ENCODE assay signal across 24 cellular contexts in the genomic region with DNA sequence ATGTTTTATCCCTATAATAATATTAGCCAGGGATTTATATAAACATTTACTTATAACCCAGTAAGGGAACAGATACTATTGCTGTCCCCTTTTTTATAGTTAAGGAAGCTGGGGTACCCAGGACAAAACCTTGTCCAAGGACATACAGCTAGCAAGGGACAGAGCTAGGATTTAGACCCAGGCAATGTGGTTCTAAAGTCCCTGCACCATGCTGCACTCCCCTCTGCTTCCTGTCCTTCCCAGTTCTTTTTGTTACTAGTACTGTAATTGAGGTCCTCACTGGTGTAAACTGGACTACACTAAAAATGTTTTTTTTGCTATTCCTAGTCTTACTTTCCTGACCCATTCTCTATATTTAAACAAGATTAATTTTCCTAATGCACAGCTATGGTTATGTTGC. TPM values are rescaled to one million over a fixed set of nuclear protein-coding genes. Genes with fewer than 3 reads are reported as not detected.
DNase-seq lines count a peak whose midpoint lies in the region; ATAC-seq and TF ChIP-seq lines count a peak whose summit lies in the region.
"Had no signal": no experiment of that assay in that cellular context is flagged by ENCODE, and none has a peak within 500 bp of the region (broad histone marks: within the 10 kb centered on the region; RNA-seq: fewer than 3 reads in every experiment).

No MANE protein-coding gene starts in this region.

- POLR2A ChIA-PET in SK-N-SH (lab: Yijun Ruan, JAX), result no interaction called here

- intact Hi-C loops in head of caudate nucleus (cut with DNase I), result no loop called here

- peaks cover 3% of the 10 kb centered on the region for H3K9me3 Mint-ChIP-seq in chondrocyte (ENCODE audit: low read depth)
- peaks cover 5% of the 10 kb centered on the region for H3K9me3 Mint-ChIP-seq in mesothelial cell of epicardium
- peaks cover 2 to 3% of the 10 kb centered on the region in 2 donors for H3K9me3 Mint-ChIP-seq in stimulated activated naive B cell treated with anti-CD40 and anti-IgM and Interleukin-4, amounts not matched to agents 10 μg/mL and 1 μg/mL and 100 μg/mL, for 72 hours
- H3K9me3 Mint-ChIP-seq: CD8-positive, alpha-beta memory T cell had no signal

- peak overlapping the region; percentile 1 to 27; a peak in 2 of 4 replicates for H3K27ac ChIP-seq in SK-N-SH (ENCODE audit: low read depth in 2 of 2, low read length in 1 of 2)
- H3K27ac ChIP-seq: C4-2B had no signal

- TF ChIP-seq CTCF in SK-N-SH (IDR thresholded peaks at IDR 0.05) (no peak), chondrocyte (IDR thresholded peaks at IDR 0.05) (no peak), mesothelial cell of epicardium (IDR thresholded peaks at IDR 0.05; ENCODE audit: unreplicated experiment) (no peak)

- DNase-seq in SK-N-SH (no peak), chondrocyte (ENCODE audit: low spot score) (no peak), mesothelial cell of epicardium (ENCODE audit: low spot score in 2 of 2, unreplicated experiment in 2 of 2) (no peak), C1 segment of cervical spinal cord (lab: John Stamatoyannopoulos, UW) (no peak), head of caudate nucleus (no peak)
- DNase-seq in stimulated activated naive B cell treated with anti-CD40 and anti-IgM and Interleukin-4, amounts not matched to agents 10 μg/mL and 1 μg/mL and 100 μg/mL, for 72 hours, result no peak
- DNase-seq: CD8-positive, alpha-beta memory T cell; DMS 273 treated with DMSO at 0.1 percent for 48 hours; DMS79; GDM1; KBM-7; MV-4-11; NCI-H1105; NCI-H1436 treated with DMSO at 0.1 percent for 48 hours; NCI-H187 treated with DMSO at 0.1 percent for 48 hours; NCI-H2171 treated with DMSO at 0.1 percent for 48 hours; NCI-H345; NCI-H510A treated with DMSO at 0.1 percent for 48 hours; NCI-H748 treated with DMSO at 0.1 percent for 48 hours; PC-3 had no signal

- ATAC-seq in stimulated activated naive B cell treated with anti-CD40 and anti-IgM and Interleukin-4, amounts not matched to agents 10 μg/mL and 1 μg/mL and 100 μg/mL, for 72 hours (replicated peaks), result no peak
- no peak for ATAC-seq in HG03571 (IDR thresholded peaks at IDR 0.05; ENCODE audit: unreplicated experiment)
- ATAC-seq: GM12878, HCT116, PC-3 had no signal

- peaks cover 2% of the 10 kb centered on the region for H3K36me3 Mint-ChIP-seq in chondrocyte (ENCODE audit: low read depth)
- peaks cover 17% of the 10 kb centered on the region for H3K36me3 Mint-ChIP-seq in mesothelial cell of epicardium
- H3K36me3 Mint-ChIP-seq in stimulated activated naive B cell treated with anti-CD40 and anti-IgM and Interleukin-4, amounts not matched to agents 10 μg/mL and 1 μg/mL and 100 μg/mL, for 72 hours, result peaks cover 18 to 21% of the 10 kb centered on the region in 2 donors

- CTCF ChIA-PET in SK-N-SH (lab: Yijun Ruan, JAX), result interaction anchor here (0.9 to 4.6 kb wide), 9 partner anchors 8 to 810 kb away, joined by 3 to 29 read pairs (median 4); a partner anchor contains a TSS

- H3K27me3 ChIP-seq in SK-N-SH (ENCODE audit: insufficient read depth), result no peaks in the 10 kb centered on the region

- H3K27me3 Mint-ChIP-seq in chondrocyte (ENCODE audit: low read depth) (no peaks in the 10 kb centered on the region), mesothelial cell of epicardium (ENCODE audit: low read depth) (no peaks in the 10 kb centered on the region)
- no peaks in the 10 kb centered on the region for H3K27me3 Mint-ChIP-seq in stimulated activated naive B cell treated with anti-CD40 and anti-IgM and Interleukin-4, amounts not matched to agents 10 μg/mL and 1 μg/mL and 100 μg/mL, for 72 hours
- H3K27me3 Mint-ChIP-seq: CD8-positive, alpha-beta memory T cell had no signal

- TF ChIP-seq RAD21 in SK-N-SH (IDR thresholded peaks at IDR 0.05; ENCODE audit: low read length), result no peak

- H3K4me2 ChIP-seq in SK-N-SH, result peak overlapping the region; percentile 12; the same call in 1 of the 2 replicates

- no peaks in the 10 kb centered on the region for H3K9me3 ChIP-seq in SK-N-SH

- no peaks in the 10 kb centered on the region for H3K9me2 ChIP-seq in SK-N-SH

- no peak overlapping the region for H3K4me3 Mint-ChIP-seq in chondrocyte (ENCODE audit: unreplicated experiment)
- H3K4me3 Mint-ChIP-seq in mesothelial cell of epicardium, result no peak overlapping the region
- no peak overlapping the region for H3K4me3 Mint-ChIP-seq in stimulated activated naive B cell treated with anti-CD40 and anti-IgM and Interleukin-4, amounts not matched to agents 10 μg/mL and 1 μg/mL and 100 μg/mL, for 72 hours
- H3K4me3 Mint-ChIP-seq: CD8-positive, alpha-beta memory T cell had no signal

- H3K4me1 ChIP-seq in SK-N-SH (ENCODE audit: control insufficient read depth in 1 of 2, insufficient read depth in 2 of 2, low read depth in 1 of 2, low read length in 1 of 2), result peaks cover 0 to 11% of the 10 kb centered on the region in 2 experiments; a peak in 1 of 4 replicates

- H3K9ac ChIP-seq in SK-N-SH, result no peak overlapping the region

- peaks cover 86% of the 10 kb centered on the region for H3K79me2 ChIP-seq in SK-N-SH (ENCODE audit: insufficient read depth)

- H2AFZ ChIP-seq in SK-N-SH (ENCODE audit: low read depth), result no peak overlapping the region

- H3K36me3 ChIP-seq in SK-N-SH (replicated peaks in 1 of 2; ENCODE audit: control insufficient read depth in 1 of 2, insufficient read depth in 2 of 2, low read length in 1 of 2), result peaks cover 0 to 16% of the 10 kb centered on the region in 2 experiments

- H3K27ac Mint-ChIP-seq in chondrocyte (ENCODE audit: unreplicated experiment), result peak overlapping the region; percentile 53
- peak overlapping the region; percentile 50 for H3K27ac Mint-ChIP-seq in mesothelial cell of epicardium
- H3K27ac Mint-ChIP-seq in stimulated activated naive B cell treated with anti-CD40 and anti-IgM and Interleukin-4, amounts not matched to agents 10 μg/mL and 1 μg/mL and 100 μg/mL, for 72 hours, result peak overlapping the region; percentile 62
- H3K27ac Mint-ChIP-seq: CD8-positive, alpha-beta memory T cell had no signal

- peaks cover 29% of the 10 kb centered on the region for H3K4me1 Mint-ChIP-seq in chondrocyte (ENCODE audit: low read depth)
- peaks cover 15% of the 10 kb centered on the region for H3K4me1 Mint-ChIP-seq in mesothelial cell of epicardium
- peaks cover 39 to 65% of the 10 kb centered on the region in 2 donors for H3K4me1 Mint-ChIP-seq in stimulated activated naive B cell treated with anti-CD40 and anti-IgM and Interleukin-4, amounts not matched to agents 10 μg/mL and 1 μg/mL and 100 μg/mL, for 72 hours

- H3F3A ChIP-seq in SK-N-SH (replicated peaks; ENCODE audit: insufficient read depth), result peaks cover 20% of the 10 kb centered on the region

- TF ChIP-seq EP300 in SK-N-SH (IDR thresholded peaks at IDR 0.05; ENCODE audit: borderline replicate concordance in 1 of 2, low read depth in 1 of 2, low read length in 1 of 2), result no peak

- H3K4me3 ChIP-seq in SK-N-SH (ENCODE audit: low read depth in 2 of 2, low read length in 1 of 2), result no peak overlapping the region
- H3K4me3 ChIP-seq: GM12878 had no signal

- peaks cover 43% of the 10 kb centered on the region for H4K20me1 ChIP-seq in SK-N-SH (ENCODE audit: insufficient read depth)

TF ChIP-seq in SK-N-SH, 30 proteins besides CTCF, POLR2A, EP300 and RAD21 (continues in another document):
- no peak for TF ChIP-seq NRF1 (IDR thresholded peaks at IDR 0.05; ENCODE audit: low read depth, low read length)
- TF ChIP-seq, protein P1, sequence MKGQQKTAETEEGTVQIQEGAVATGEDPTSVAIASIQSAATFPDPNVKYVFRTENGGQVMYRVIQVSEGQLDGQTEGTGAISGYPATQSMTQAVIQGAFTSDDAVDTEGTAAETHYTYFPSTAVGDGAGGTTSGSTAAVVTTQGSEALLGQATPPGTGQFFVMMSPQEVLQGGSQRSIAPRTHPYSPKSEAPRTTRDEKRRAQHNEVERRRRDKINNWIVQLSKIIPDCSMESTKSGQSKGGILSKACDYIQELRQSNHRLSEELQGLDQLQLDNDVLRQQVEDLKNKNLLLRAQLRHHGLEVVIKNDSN (IDR thresholded peaks at IDR 0.05; ENCODE audit: borderline replicate concordance, low read depth), result no peak
- TF ChIP-seq, protein P2, sequence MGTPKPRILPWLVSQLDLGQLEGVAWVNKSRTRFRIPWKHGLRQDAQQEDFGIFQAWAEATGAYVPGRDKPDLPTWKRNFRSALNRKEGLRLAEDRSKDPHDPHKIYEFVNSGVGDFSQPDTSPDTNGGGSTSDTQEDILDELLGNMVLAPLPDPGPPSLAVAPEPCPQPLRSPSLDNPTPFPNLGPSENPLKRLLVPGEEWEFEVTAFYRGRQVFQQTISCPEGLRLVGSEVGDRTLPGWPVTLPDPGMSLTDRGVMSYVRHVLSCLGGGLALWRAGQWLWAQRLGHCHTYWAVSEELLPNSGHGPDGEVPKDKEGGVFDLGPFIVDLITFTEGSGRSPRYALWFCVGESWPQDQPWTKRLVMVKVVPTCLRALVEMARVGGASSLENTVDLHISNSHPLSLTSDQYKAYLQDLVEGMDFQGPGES (IDR thresholded peaks at IDR 0.05; ENCODE audit: low read depth, low read length), result no peak
- no peak for TF ChIP-seq FOXJ3 (CRISPR knock-in tag; IDR thresholded peaks at IDR 0.05)
- no peak for TF ChIP-seq MXI1 (IDR thresholded peaks at IDR 0.05; ENCODE audit: low read depth, low read length)
- TF ChIP-seq YY1 (IDR thresholded peaks at IDR 0.05; ENCODE audit: low read depth), result no peak
- TF ChIP-seq, protein P3, sequence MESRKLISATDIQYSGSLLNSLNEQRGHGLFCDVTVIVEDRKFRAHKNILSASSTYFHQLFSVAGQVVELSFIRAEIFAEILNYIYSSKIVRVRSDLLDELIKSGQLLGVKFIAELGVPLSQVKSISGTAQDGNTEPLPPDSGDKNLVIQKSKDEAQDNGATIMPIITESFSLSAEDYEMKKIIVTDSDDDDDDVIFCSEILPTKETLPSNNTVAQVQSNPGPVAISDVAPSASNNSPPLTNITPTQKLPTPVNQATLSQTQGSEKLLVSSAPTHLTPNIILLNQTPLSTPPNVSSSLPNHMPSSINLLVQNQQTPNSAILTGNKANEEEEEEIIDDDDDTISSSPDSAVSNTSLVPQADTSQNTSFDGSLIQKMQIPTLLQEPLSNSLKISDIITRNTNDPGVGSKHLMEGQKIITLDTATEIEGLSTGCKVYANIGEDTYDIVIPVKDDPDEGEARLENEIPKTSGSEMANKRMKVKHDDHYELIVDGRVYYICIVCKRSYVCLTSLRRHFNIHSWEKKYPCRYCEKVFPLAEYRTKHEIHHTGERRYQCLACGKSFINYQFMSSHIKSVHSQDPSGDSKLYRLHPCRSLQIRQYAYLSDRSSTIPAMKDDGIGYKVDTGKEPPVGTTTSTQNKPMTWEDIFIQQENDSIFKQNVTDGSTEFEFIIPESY (IDR thresholded peaks at IDR 0.05; ENCODE audit: borderline replicate concordance, low read depth), result no peak

RNA-seq across cellular contexts. Expression of a gene that starts 16.6 kb away (rescaled TPM):
- polyA plus RNA-seq in SK-N-SH (2012; rRNA removed), result 15.9 and 17.8 TPM in 2 replicates
- 17.8 and 20.1 TPM in 2 replicates for polyA plus RNA-seq in SK-N-SH (2012; cell fraction: cytosol; rRNA removed)
- polyA plus RNA-seq in SK-N-SH (2012; cell fraction: nucleus; rRNA removed), result 19.1 and 37.4 TPM in 2 replicates
- total RNA-seq in chondrocyte, result 28.0 to 32.2 TPM (median 28.0 TPM) in 3 replicates
- 44.4 to 50.4 TPM (median 45.9 TPM) in 3 replicates for total RNA-seq in mesothelial cell of epicardium

RNA-seq across cellular contexts. Expression of a gene that starts 35.8 kb away (rescaled TPM):
- polyA plus RNA-seq in SK-N-SH (2012; rRNA removed), result 36.7 and 41.8 TPM in 2 replicates
- 26.2 and 31.2 TPM in 2 replicates for polyA plus RNA-seq in SK-N-SH (2012; cell fraction: cytosol; rRNA removed)
- 52.8 and 68.4 TPM in 2 replicates for polyA plus RNA-seq in SK-N-SH (2012; cell fraction: nucleus; rRNA removed)
- 12.0 to 15.9 TPM (median 14.7 TPM) in 3 replicates for total RNA-seq in chondrocyte
- total RNA-seq in mesothelial cell of epicardium, result 21.0 to 25.7 TPM (median 22.4 TPM) in 3 replicates
